ENCODE assay signal across 1 cellular context in genomic region chr19:52847352-52847751, GRCh38. TPM values are rescaled to one million over a fixed set of nuclear protein-coding genes. Genes with fewer than 3 reads are reported as not detected.
"Had no signal": no experiment of that assay in that cellular context is flagged by ENCODE, and none has a peak within 500 bp of the region (broad histone marks: within the 10 kb centered on the region; RNA-seq: fewer than 3 reads in every experiment).

No MANE protein-coding gene starts in this region.

RNA-seq across cellular contexts. Expression of gene ZNF320, which starts 50.1 kb away (rescaled TPM):
- polyA plus RNA-seq: HepG2 had no signal
